In the genomic region with DNA sequence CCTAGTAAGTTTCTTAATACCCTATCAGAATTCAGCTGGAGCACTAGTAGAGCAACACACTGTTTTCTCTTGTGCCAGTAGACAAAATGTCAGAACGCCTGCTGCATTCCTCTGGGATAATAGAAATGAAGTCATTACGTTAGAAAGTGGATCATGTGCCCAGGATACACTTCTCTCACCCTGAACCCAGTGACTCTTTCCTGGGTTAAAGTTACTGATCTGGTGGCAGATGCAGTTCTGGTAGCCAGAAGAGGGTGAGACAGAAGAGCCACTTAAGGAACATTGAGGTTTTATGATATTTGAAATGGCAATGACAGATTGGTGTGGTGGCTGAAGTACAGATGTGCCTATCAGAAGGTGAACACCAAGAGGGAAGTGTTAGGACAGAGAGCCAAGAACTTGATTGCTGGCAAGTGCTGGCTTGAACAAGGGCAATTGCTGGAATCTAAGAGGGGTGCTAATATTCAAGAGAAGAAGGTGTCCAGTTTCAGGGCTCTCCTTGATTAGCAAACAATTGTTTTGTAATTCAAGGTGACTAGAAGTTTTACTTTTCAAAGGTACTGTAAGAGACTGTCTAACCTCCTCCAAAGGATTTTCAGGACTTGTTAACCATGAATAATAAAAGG, we compare ENCODE assay signal across 21 cellular contexts.
DNase-seq lines count a peak whose midpoint lies in the region; ATAC-seq and TF ChIP-seq lines count a peak whose summit lies in the region.
"Had no signal": no experiment of that assay in that cellular context is flagged by ENCODE, and none has a peak within 500 bp of the region (broad histone marks: within the 10 kb centered on the region; RNA-seq: fewer than 3 reads in every experiment).

No MANE protein-coding gene starts in this region.

- POLR2A ChIA-PET in PC-3 (lab: Charles Lee; ENCODE audit: unreplicated experiment), result no interaction called here

- no peaks in the 10 kb centered on the region for H3K36me3 Mint-ChIP-seq in activated T-helper 2 cell treated with anti-CD3 and anti-CD28 coated beads, Interferon-gamma antibody, Interleukin-2, Interleukin-4, amounts not matched to agents 10 μg/mL and 5 μg/mL and 100 μg/mL, durations not matched to agents 14 hours and 24 hours and 36 hours (ENCODE audit: low read depth)
- H3K36me3 Mint-ChIP-seq: naive B cell had no signal

- peaks cover 5% of the 10 kb centered on the region for H3K27me3 Mint-ChIP-seq in activated T-helper 2 cell treated with anti-CD3 and anti-CD28 coated beads, Interferon-gamma antibody, Interleukin-2, Interleukin-4, amounts not matched to agents 10 μg/mL and 5 μg/mL and 100 μg/mL, durations not matched to agents 14 hours and 24 hours and 36 hours (ENCODE audit: low read depth)
- H3K27me3 Mint-ChIP-seq: activated CD4-positive, alpha-beta T cell treated with anti-CD3 and anti-CD28 coated beads for 36 hours; activated naive CD4-positive, alpha-beta T cell treated with anti-CD3 and anti-CD28 coated beads, Interleukin-2, amount 50 U/mL, for 24 hours; naive B cell had no signal

- no peaks in the 10 kb centered on the region for H3K9me3 Mint-ChIP-seq in activated T-helper 2 cell treated with anti-CD3 and anti-CD28 coated beads, Interferon-gamma antibody, Interleukin-2, Interleukin-4, amounts not matched to agents 10 μg/mL and 5 μg/mL and 100 μg/mL, durations not matched to agents 14 hours and 24 hours and 36 hours
- H3K9me3 Mint-ChIP-seq: activated naive CD4-positive, alpha-beta T cell treated with anti-CD3 and anti-CD28 coated beads, Interleukin-2, amount 50 U/mL, for 24 hours; activated T-cell treated with anti-CD3 and anti-CD28 coated beads, Interleukin-2, amount 50 U/mL, for 72 hours; naive B cell had no signal

- intact Hi-C loops in left cardiac atrium (cut with DNase I) (loop anchor here in 1 of 2 donors (5.0 kb wide), 1 partner anchor 95 kb away; the partner anchor contains the start of gene ERBIN), cardiac septum (cut with DNase I) (no loop called here), PC-3 (cut with micrococcal nuclease) (no loop called here)
- intact Hi-C loops in activated T-helper 2 cell treated with anti-CD3 and anti-CD28 coated beads, Interferon-gamma antibody, Interleukin-2, Interleukin-4, amounts not matched to agents 10 μg/mL and 5 μg/mL and 100 μg/mL, durations not matched to agents 14 hours and 24 hours and 36 hours (cut with micrococcal nuclease), result no loop called here

- no peak overlapping the region for H3K4me3 Mint-ChIP-seq in activated T-helper 2 cell treated with anti-CD3 and anti-CD28 coated beads, Interferon-gamma antibody, Interleukin-2, Interleukin-4, amounts not matched to agents 10 μg/mL and 5 μg/mL and 100 μg/mL, durations not matched to agents 14 hours and 24 hours and 36 hours (ENCODE audit: low read depth)
- H3K4me3 Mint-ChIP-seq: activated CD4-positive, alpha-beta T cell treated with anti-CD3 and anti-CD28 coated beads for 36 hours; activated naive CD4-positive, alpha-beta T cell treated with anti-CD3 and anti-CD28 coated beads, Interleukin-2, amount 50 U/mL, for 24 hours; activated T-cell treated with anti-CD3 and anti-CD28 coated beads, Interleukin-2, amount 50 U/mL, for 72 hours; naive B cell had no signal

- no peaks in the 10 kb centered on the region for H3K36me3 ChIP-seq in PC-3 (ENCODE audit: low read depth, low read length)
- H3K36me3 ChIP-seq: heart right ventricle, ovary, suprapubic skin, vagina had no signal

- no peak overlapping the region for H3K9ac ChIP-seq in PC-3 (ENCODE audit: low read length)

- no peaks in the 10 kb centered on the region for H3K9me2 ChIP-seq in PC-3 (replicated peaks; ENCODE audit: low read length)

- ATAC-seq in left cardiac atrium (peak; percentile 41 to 59), PC-3 (no peak), GM18867 (IDR thresholded peaks at IDR 0.05; ENCODE audit: unreplicated experiment) (no peak)
- ATAC-seq: activated CD4-positive, alpha-beta T cell treated with anti-CD3 and anti-CD28 coated beads for 36 hours; activated T-cell treated with anti-CD3 and anti-CD28 coated beads, Interleukin-2, amount 50 U/mL, for 72 hours; K562; sciatic nerve had no signal

- no peak overlapping the region for H3K27ac Mint-ChIP-seq in activated T-helper 2 cell treated with anti-CD3 and anti-CD28 coated beads, Interferon-gamma antibody, Interleukin-2, Interleukin-4, amounts not matched to agents 10 μg/mL and 5 μg/mL and 100 μg/mL, durations not matched to agents 14 hours and 24 hours and 36 hours
- H3K27ac Mint-ChIP-seq: activated CD4-positive, alpha-beta T cell treated with anti-CD3 and anti-CD28 coated beads for 36 hours; activated naive CD4-positive, alpha-beta T cell treated with anti-CD3 and anti-CD28 coated beads, Interleukin-2, amount 50 U/mL, for 24 hours; activated T-cell treated with anti-CD3 and anti-CD28 coated beads, Interleukin-2, amount 50 U/mL, for 72 hours had no signal

- H3F3A ChIP-seq in PC-3 (ENCODE audit: low read length, unreplicated experiment), result no peaks in the 10 kb centered on the region

- TF ChIP-seq CTCF in epithelial cell of esophagus (IDR thresholded peaks at IDR 0.05; ENCODE audit: insufficient read depth, low read depth, low read length, missing control alignments), result no peak
- TF ChIP-seq CTCF in PC-3 (conservative IDR thresholded peaks at IDR 0.05; ENCODE audit: low read depth, low read length), result no peak

- peaks cover 3% of the 10 kb centered on the region for H3K4me1 Mint-ChIP-seq in activated T-helper 2 cell treated with anti-CD3 and anti-CD28 coated beads, Interferon-gamma antibody, Interleukin-2, Interleukin-4, amounts not matched to agents 10 μg/mL and 5 μg/mL and 100 μg/mL, durations not matched to agents 14 hours and 24 hours and 36 hours (ENCODE audit: low read depth)
- H3K4me1 Mint-ChIP-seq: activated CD4-positive, alpha-beta T cell treated with anti-CD3 and anti-CD28 coated beads for 36 hours; activated naive CD4-positive, alpha-beta T cell treated with anti-CD3 and anti-CD28 coated beads, Interleukin-2, amount 50 U/mL, for 24 hours had no signal

- DNase-seq in left cardiac atrium (no peak), cardiac septum (ENCODE audit: low spot score) (no peak), NCI-H510A treated with DMSO at 0.1 percent for 48 hours (lab: John Stamatoyannopoulos, UW) (peak; percentile 3), epithelial cell of esophagus (ENCODE audit: low read depth) (peak; percentile 72), PC-3 (no peak), NCI-H82 (lab: John Stamatoyannopoulos, UW) (no peak)
- no peak for DNase-seq in activated T-helper 2 cell treated with anti-CD3 and anti-CD28 coated beads, Interferon-gamma antibody, Interleukin-2, Interleukin-4, amounts not matched to agents 10 μg/mL and 5 μg/mL and 100 μg/mL, durations not matched to agents 14 hours and 24 hours and 36 hours (ENCODE audit: low spot score)
- DNase-seq: activated CD4-positive, alpha-beta T cell treated with anti-CD3 and anti-CD28 coated beads for 36 hours; activated T-cell treated with anti-CD3 and anti-CD28 coated beads, Interleukin-2, amount 50 U/mL, for 72 hours; cortex of kidney; heart right ventricle; naive B cell; NCI-H526 treated with DMSO at 0.1 percent for 48 hours; ovary; SHP77 treated with DMSO at 0.1 percent for 48 hours had no signal

- H2AFZ ChIP-seq in PC-3 (ENCODE audit: low read length), result no peak overlapping the region

- no peaks in the 10 kb centered on the region for H3K4me1 ChIP-seq in PC-3 (ENCODE audit: insufficient read depth, low read length)
- H3K4me1 ChIP-seq: vagina had no signal

- BruUV-seq in PC-3 (replicated peaks; lab: Mats Ljungman, UMichigan), result no TSS peak

- H3K27me3 ChIP-seq in PC-3 (ENCODE audit: low read length), result no peaks in the 10 kb centered on the region
- H3K27me3 ChIP-seq: heart right ventricle, ovary, suprapubic skin, vagina had no signal

- H3K9me3 ChIP-seq in PC-3 (ENCODE audit: low read length), result no peaks in the 10 kb centered on the region
- H3K9me3 ChIP-seq: heart right ventricle, ovary, suprapubic skin, vagina had no signal

- no peaks in the 10 kb centered on the region for H3K79me2 ChIP-seq in PC-3 (ENCODE audit: low read length)

- H4K20me1 ChIP-seq in PC-3 (ENCODE audit: low read length), result no peaks in the 10 kb centered on the region

- no peak overlapping the region for H3K4me3 ChIP-seq in epithelial cell of esophagus (ENCODE audit: low read length)
- H3K4me3 ChIP-seq in PC-3 (ENCODE audit: low read length), result no peak overlapping the region
- H3K4me3 ChIP-seq: heart right ventricle, K562, ovary, suprapubic skin, vagina had no signal

- H3K27ac ChIP-seq in PC-3 (ENCODE audit: low read length), result no peak overlapping the region
- H3K27ac ChIP-seq: heart right ventricle, ovary, suprapubic skin, vagina had no signal

- CTCF ChIA-PET in PC-3 (lab: Charles Lee), result no interaction called here

- H3K4me2 ChIP-seq in PC-3 (ENCODE audit: low read length), result no peak overlapping the region

Comparison
In these comparisons a context has a peak if more than half of its experiments do, and no peak if none do; other contexts are left out.
1. ATAC-seq: peak in left cardiac atrium (2 of 2); none in PC-3 (single experiment) and GM18867 (single experiment).
2. DNase-seq: peak in NCI-H510A treated with DMSO at 0.1 percent for 48 hours (single experiment) and epithelial cell of esophagus (single experiment); none in left cardiac atrium (single experiment), cardiac septum (single experiment), PC-3 (single experiment), NCI-H82 (single experiment) and activated T-helper 2 cell treated with anti-CD3 and anti-CD28 coated beads, Interferon-gamma antibody, Interleukin-2, Interleukin-4, amounts not matched to agents 10 μg/mL and 5 μg/mL and 100 μg/mL, durations not matched to agents 14 hours and 24 hours and 36 hours (single experiment).